In genomic region chr21:45180289-45180599, GRCh38 we compare ENCODE assay signal across 29 cellular contexts.
"Had no signal": no experiment of that assay in that cellular context is flagged by ENCODE, and none has a peak within 500 bp of the region (broad histone marks: within the 10 kb centered on the region; RNA-seq: fewer than 3 reads in every experiment).

No MANE protein-coding gene starts in this region.

- H3K27me3 Mint-ChIP-seq: activated CD4-positive, alpha-beta memory T cell treated with anti-CD3 and anti-CD28 coated beads, Interleukin-2, amount 10 ng/mL, durations not matched to agents 7 days and 5 days; activated CD8-positive, alpha-beta memory T cell treated with anti-CD3 and anti-CD28 coated beads, Interleukin-2, amount 10 ng/mL, durations not matched to agents 7 days and 5 days; activated naive CD4-positive, alpha-beta T cell treated with anti-CD3 and anti-CD28 coated beads, Interleukin-2, amount 10 ng/mL, durations not matched to agents 7 days and 5 days; activated naive CD8-positive, alpha-beta T cell treated with anti-CD3 and anti-CD28 coated beads for 36 hours; central memory CD8-positive, alpha-beta T cell had no signal

- DNase-seq: activated CD4-positive, alpha-beta memory T cell treated with anti-CD3 and anti-CD28 coated beads, Interleukin-2, amount 10 ng/mL, durations not matched to agents 7 days and 5 days; activated CD4-positive, alpha-beta T cell treated with anti-CD3 and anti-CD28 coated beads for 4 hours; activated CD8-positive, alpha-beta memory T cell treated with anti-CD3 and anti-CD28 coated beads, Interleukin-2, amount 50 U/mL, for 48 hours; activated effector memory CD4-positive, alpha-beta T cell treated with Interleukin-2 at 50 U/mL for 16 hours; activated naive CD4-positive, alpha-beta T cell treated with anti-CD3 and anti-CD28 coated beads, Interleukin-2, amount 10 ng/mL, durations not matched to agents 7 days and 5 days; activated naive CD8-positive, alpha-beta T cell treated with anti-CD3 and anti-CD28 coated beads for 36 hours; activated T-cell treated with anti-CD3 and anti-CD28 coated beads, Interleukin-2, amount 50 U/mL, for 48 hours; amniotic stem cell; aorta; brain microvascular endothelial cell; Kasumi-1; MM.1S; MV-4-11; NCI-H1092; NCI-H1436 treated with DMSO at 0.1 percent for 48 hours; NCI-H1694 treated with DMSO at 0.1 percent for 48 hours; NCI-H2029; NCI-H345; NCI-H524 treated with DMSO at 0.1 percent for 48 hours; SHP77; SJCRH30 had no signal

- H3K9me3 Mint-ChIP-seq: activated CD4-positive, alpha-beta memory T cell treated with anti-CD3 and anti-CD28 coated beads, Interleukin-2, amount 10 ng/mL, durations not matched to agents 7 days and 5 days; activated naive CD4-positive, alpha-beta T cell treated with anti-CD3 and anti-CD28 coated beads, Interleukin-2, amount 10 ng/mL, durations not matched to agents 7 days and 5 days; activated naive CD8-positive, alpha-beta T cell treated with anti-CD3 and anti-CD28 coated beads for 36 hours; central memory CD8-positive, alpha-beta T cell; T-helper 2 cell treated with Interferon-gamma antibody and Interleukin-4, amounts not matched to agents 5 μg/mL and 100 μg/mL, for 36 hours had no signal

- H3K4me1 ChIP-seq: SJCRH30 had no signal

- H3K27ac Mint-ChIP-seq: activated CD4-positive, alpha-beta memory T cell treated with anti-CD3 and anti-CD28 coated beads, Interleukin-2, amount 10 ng/mL, durations not matched to agents 7 days and 5 days; activated CD8-positive, alpha-beta memory T cell treated with anti-CD3 and anti-CD28 coated beads, Interleukin-2, amount 10 ng/mL, durations not matched to agents 7 days and 5 days; activated naive CD4-positive, alpha-beta T cell treated with anti-CD3 and anti-CD28 coated beads, Interleukin-2, amount 10 ng/mL, durations not matched to agents 7 days and 5 days; activated naive CD8-positive, alpha-beta T cell treated with anti-CD3 and anti-CD28 coated beads for 36 hours; T-helper 1 cell treated with Interleukin-12 subunit alpha and Interleukin-12 subunit beta and Interleukin-4 antibody, amounts not matched to agents 30 μg/mL and 1 μg/mL, for 36 hours; T-helper 2 cell treated with Interferon-gamma antibody and Interleukin-4, amounts not matched to agents 5 μg/mL and 100 μg/mL, for 36 hours had no signal

- H3K4me1 Mint-ChIP-seq: activated CD4-positive, alpha-beta memory T cell treated with anti-CD3 and anti-CD28 coated beads, Interleukin-2, amount 10 ng/mL, durations not matched to agents 7 days and 5 days; activated naive CD4-positive, alpha-beta T cell treated with anti-CD3 and anti-CD28 coated beads, Interleukin-2, amount 10 ng/mL, durations not matched to agents 7 days and 5 days; activated naive CD8-positive, alpha-beta T cell treated with anti-CD3 and anti-CD28 coated beads for 36 hours; central memory CD8-positive, alpha-beta T cell had no signal

- H3K4me3 Mint-ChIP-seq: activated CD4-positive, alpha-beta memory T cell treated with anti-CD3 and anti-CD28 coated beads, Interleukin-2, amount 10 ng/mL, durations not matched to agents 7 days and 5 days; activated CD8-positive, alpha-beta memory T cell treated with anti-CD3 and anti-CD28 coated beads, Interleukin-2, amount 10 ng/mL, durations not matched to agents 7 days and 5 days; activated naive CD4-positive, alpha-beta T cell treated with anti-CD3 and anti-CD28 coated beads, Interleukin-2, amount 10 ng/mL, durations not matched to agents 7 days and 5 days; activated naive CD8-positive, alpha-beta T cell treated with anti-CD3 and anti-CD28 coated beads for 36 hours; central memory CD8-positive, alpha-beta T cell; T-helper 1 cell treated with Interleukin-12 subunit alpha and Interleukin-12 subunit beta and Interleukin-4 antibody, amounts not matched to agents 30 μg/mL and 1 μg/mL, for 36 hours; T-helper 2 cell treated with Interferon-gamma antibody and Interleukin-4, amounts not matched to agents 5 μg/mL and 100 μg/mL, for 36 hours had no signal

- H3K9me3 ChIP-seq: SJCRH30 had no signal

- H3K27me3 ChIP-seq: brain microvascular endothelial cell, cardiac muscle cell, SJCRH30 had no signal

- H3K4me3 ChIP-seq: cardiac muscle cell, SJCRH30, SK-N-MC had no signal

- ATAC-seq: activated CD4-positive, CD25-positive, alpha-beta regulatory T cell treated with anti-CD3 and anti-CD28 coated beads, Interleukin-2, amount 50 U/mL, for 24 hours; activated CD8-positive, alpha-beta memory T cell treated with anti-CD3 and anti-CD28 coated beads, Interleukin-2, amount 10 ng/mL, durations not matched to agents 7 days and 5 days; Panc1 had no signal

- H3K27ac ChIP-seq: brain microvascular endothelial cell, cardiac muscle cell, SJCRH30, SK-N-MC had no signal
